In genomic region chr17:81927653-81928496, GRCh38 we compare ENCODE assay signal across 8 cellular contexts. TPM values are rescaled to one million over a fixed set of nuclear protein-coding genes. Genes with fewer than 3 reads are reported as not detected.
DNase-seq lines count a peak whose midpoint lies in the region; ATAC-seq, FAIRE-seq and TF ChIP-seq lines count a peak whose summit lies in the region.

TSS of gene MAFG (minus strand) at chr17:81927735. CDS start at chr17:81923185, 4,550 bp downstream.

- H3K27me3 Mint-ChIP-seq in WTC11 (ENCODE audit: low read depth) = peaks cover 3% of the 10 kb centered on the region; the same call in 1 of the 2 replicates

- no peak within 1 kb of the TSS for H3K27ac Mint-ChIP-seq in WTC11

- H3K36me3 Mint-ChIP-seq in WTC11 = peaks cover under 1% of the 10 kb centered on the region

- DNase-seq in AG04449 (ENCODE audit: low read depth, low spot score) (no peak), NCI-H226 (peak; percentile 93), WTC11 (ENCODE audit: low spot score) (peak; percentile 90), bronchial epithelial cell (ENCODE audit: low read depth) (peak; percentile 67), iris pigment epithelial cell (ENCODE audit: low read depth) (peak; percentile 90)
- DNase-seq in stimulated activated CD4-positive, alpha-beta T cell treated with anti-CD3 and anti-CD28 coated beads, Interleukin-12 subunit alpha, Interleukin-12 subunit beta, amount 100 ng/mL, for 24 hours (ENCODE audit: low read depth in 2 of 2) = peak; percentile 79 to 81

- POLR2A ChIA-PET in AG04449 (lab: Yijun Ruan, JAX) (interaction anchor here (0.6 to 1.7 kb wide), 4 partner anchors 8 to 301 kb away, joined by 3 to 7 read pairs (median 4); partner anchors contain the start of genes PYCR1 and SLC16A3), WTC11 (lab: Charles Lee) (interaction anchor here (0.5 to 2.7 kb wide), 8 partner anchors 9 to 1689 kb away, joined by 3 to 11 read pairs (median 4); partner anchors contain the start of genes PYCR1 and SIRT7)

- H3K27me3 ChIP-seq in bronchial epithelial cell (ENCODE audit: control insufficient read depth, insufficient read depth, low read length) = no peaks in the 10 kb centered on the region

- H3K9me3 Mint-ChIP-seq in WTC11 = no peaks in the 10 kb centered on the region

- H3K36me3 ChIP-seq in bronchial epithelial cell (ENCODE audit: control insufficient read depth, insufficient read depth, low read length) = peaks cover under 1% of the 10 kb centered on the region

- H3K4me1 Mint-ChIP-seq in WTC11 = peaks cover 27% of the 10 kb centered on the region

- peak within 1 kb of the TSS; percentile 74 for H3K4me3 ChIP-seq in AG04449 (ENCODE audit: low read depth, low read length)
- peak within 1 kb of the TSS; percentile 72 for H3K4me3 ChIP-seq in bronchial epithelial cell (ENCODE audit: low read depth, low read length)

- peak; percentile 66 for TF ChIP-seq CTCF in AG04449 (IDR thresholded peaks at IDR 0.05; ENCODE audit: insufficient read depth, low read length, missing control alignments)
- TF ChIP-seq CTCF in WTC11 (IDR thresholded peaks at IDR 0.05) = no peak
- TF ChIP-seq CTCF in bronchial epithelial cell (IDR thresholded peaks at IDR 0.05; ENCODE audit: insufficient read depth, low read length, severe bottlenecking) = no peak

- CTCF ChIA-PET in AG04449 (lab: Yijun Ruan, JAX) (interaction anchor here (0.8 to 2.0 kb wide), 9 partner anchors 9 to 193 kb away, joined by 3 to 8 read pairs (median 5); partner anchors contain the start of gene PYCR1), WTC11 (lab: Charles Lee) (interaction anchor here (0.6 to 3.9 kb wide), 19 partner anchors 9 to 205 kb away, joined by 3 to 21 read pairs (median 4); partner anchors contain the start of genes ASPSCR1, DCXR, NOTUM and PYCR1)

- peak within 1 kb of the TSS; percentile 75 for H3K4me3 Mint-ChIP-seq in WTC11

- ATAC-seq in GM18870 (IDR thresholded peaks at IDR 0.05; ENCODE audit: unreplicated experiment) (peak; percentile 54), HG03196 (IDR thresholded peaks at IDR 0.05; ENCODE audit: unreplicated experiment) (peak; percentile 61), WTC11 (peak; percentile 43)

- FAIRE-seq in bronchial epithelial cell (lab: Jason Lieb, UNC) = no peak

TF ChIP-seq in WTC11, 78 proteins besides CTCF, POLR2A, EP300 and RAD21 (continues in another document):
- TF ChIP-seq NR3C1 (CRISPR knock-in tag; conservative IDR thresholded peaks at IDR 0.05; ENCODE audit: low read depth) (0 out of 2 replicates have a peak, but pooled peaks have one; percentile 80), ZNF396 (CRISPR knock-in tag; IDR thresholded peaks at IDR 0.05; ENCODE audit: borderline replicate concordance) (no peak), ZNF317 (CRISPR knock-in tag; IDR thresholded peaks at IDR 0.05; ENCODE audit: borderline replicate concordance, low read depth) (peak; percentile 44; the same call in 1 of the 2 replicates), ZNF416 (CRISPR knock-in tag; IDR thresholded peaks at IDR 0.05) (0 out of 2 replicates have a peak, but pooled peaks have one; percentile 13), ZBTB43 (CRISPR knock-in tag; IDR thresholded peaks at IDR 0.05) (peak; percentile 41; the same call in 1 of the 2 replicates), JUN (CRISPR knock-in tag; IDR thresholded peaks at IDR 0.05) (no peak), SP1 (CRISPR knock-in tag; conservative IDR thresholded peaks at IDR 0.05) (peak; percentile 58), FOXK1 (CRISPR knock-in tag; IDR thresholded peaks at IDR 0.05) (peak; percentile 34), IRF2 (CRISPR knock-in tag; IDR thresholded peaks at IDR 0.05; ENCODE audit: borderline replicate concordance, low read depth) (no peak), IRF1 (CRISPR knock-in tag; IDR thresholded peaks at IDR 0.05) (0 out of 2 replicates have a peak, but pooled peaks have one; percentile 60), FOXP1 (CRISPR knock-in tag; IDR thresholded peaks at IDR 0.05; ENCODE audit: borderline replicate concordance) (peak; percentile 60; the same call in 1 of the 2 replicates), USF2 (CRISPR knock-in tag; IDR thresholded peaks at IDR 0.05) (peak; percentile 98), E2F4 (CRISPR knock-in tag; IDR thresholded peaks at IDR 0.05; ENCODE audit: borderline replicate concordance, low read depth) (peak; percentile 70; the same call in 1 of the 2 replicates), USF1 (CRISPR knock-in tag; IDR thresholded peaks at IDR 0.05) (peak; percentile 97), ZNF425 (CRISPR knock-in tag; conservative IDR thresholded peaks at IDR 0.05) (no peak), HMGXB4 (CRISPR knock-in tag; IDR thresholded peaks at IDR 0.05) (peak; percentile 95; the same call in 1 of the 2 replicates)

RNA-seq across cellular contexts. Expression of gene MAFG, which starts in this region (rescaled TPM):
- total RNA-seq in WTC11 (2021) = 24.2 to 29.8 TPM (median 24.3 TPM) in 3 replicates
- 16.8 and 19.6 TPM in 2 replicates for total RNA-seq in bronchial epithelial cell
